22 cellular contexts compared by ENCODE assay signal in the genomic region with DNA sequence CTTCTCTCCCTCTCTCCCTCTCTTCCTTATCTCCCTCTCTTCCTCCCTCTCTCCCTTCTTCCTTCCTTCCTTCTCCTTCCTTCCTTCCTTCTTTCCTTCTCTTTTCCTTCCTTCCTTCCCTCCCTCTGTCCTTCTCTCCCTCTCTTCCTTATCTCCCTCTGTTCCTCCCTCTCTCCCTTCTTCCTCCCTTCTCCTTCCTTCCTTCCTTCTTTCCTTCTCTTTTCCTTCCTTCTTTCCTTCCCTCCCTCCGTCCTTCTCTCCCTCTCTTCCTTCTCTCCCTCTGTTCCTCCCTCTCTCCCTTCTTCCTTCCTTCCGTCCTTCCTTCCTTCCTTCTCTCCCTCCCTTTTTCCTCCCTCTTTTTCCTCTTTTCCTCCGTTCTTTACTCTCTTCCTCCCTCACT. TPM values are rescaled to one million over a fixed set of nuclear protein-coding genes. Genes with fewer than 3 reads are reported as not detected.
A peak's percentile ranks its signal among the peaks of the same experiment; 100 is the strongest.
DNase-seq lines count a peak whose midpoint lies in the region; ATAC-seq, FAIRE-seq and TF ChIP-seq lines count a peak whose summit lies in the region.
"Had no signal": no experiment of that assay in that cellular context is flagged by ENCODE, and none has a peak within 500 bp of the region (broad histone marks: within the 10 kb centered on the region; RNA-seq: fewer than 3 reads in every experiment).

No MANE protein-coding gene starts in this region.

- FAIRE-seq in K562 (lab: Jason Lieb, UNC) = no peak
- FAIRE-seq: A204.1, D721Med, G401.6, GM12891 had no signal

- TF ChIP-seq POLR2A in K562 (conservative IDR thresholded peaks at IDR 0.05) (no peak), gastroesophageal sphincter (IDR thresholded peaks at IDR 0.05) (no peak)

- no peaks in the 10 kb centered on the region for H3K9me1 ChIP-seq in K562 (ENCODE audit: control insufficient read depth, insufficient read depth, low read length)

- H3K4me2 ChIP-seq in BLaER1 (peak overlapping the region; percentile 68; the same call in 1 of the 2 replicates), K562 (ENCODE audit: insufficient read depth, low read length) (no peak overlapping the region)
- H3K4me2 ChIP-seq in BLaER1 treated with 17β-estradiol and CSF1 and Interleukin-3, amounts not matched to agents 10 nM and 100 nM = peak overlapping the region in 9 of 11 experiments; percentile 70 to 86 (median 78); a peak in 18 of 22 replicates

- H3K9ac ChIP-seq in BLaER1 (no peak overlapping the region), K562 (ENCODE audit: insufficient read depth in 1 of 2, low read depth in 2 of 2, low read length in 2 of 2) (no peak overlapping the region)
- H3K9ac ChIP-seq in BLaER1 treated with 17β-estradiol and CSF1 and Interleukin-3, amounts not matched to agents 10 nM and 100 nM = peak overlapping the region in 7 of 11 experiments; percentile 23 to 68 (median 59); a peak in 8 of 22 replicates

- ATAC-seq in K562 (no peak), gastroesophageal sphincter (no peak), GM18909 (IDR thresholded peaks at IDR 0.05; ENCODE audit: poor library complexity, unreplicated experiment) (no peak)

- CTCF ChIA-PET in K562 (lab: Yijun Ruan, JAX; ENCODE audit: low intra/inter-chr PET ratio) = no interaction called here

- TF ChIP-seq EP300 in K562 (IDR thresholded peaks at IDR 0.05; ENCODE audit: low read length) (no peak), gastroesophageal sphincter (IDR thresholded peaks at IDR 0.05) (no peak)

- TF ChIP-seq CTCF in K562 (IDR thresholded peaks at IDR 0.05 in 2 of 3, conservative IDR thresholded peaks at IDR 0.05 in 1 of 3; ENCODE audit: insufficient read depth in 2 of 3, low read depth in 1 of 3, low read length in 3 of 3) (no peak), gastroesophageal sphincter (IDR thresholded peaks at IDR 0.05) (no peak)

- POLR2A ChIA-PET in K562 (lab: Yijun Ruan, JAX) = interaction anchor here (1.2 kb wide), 1 partner anchor 12 kb away, joined by 4 read pairs; no protein-coding TSS in a partner anchor

- H3K4me3 ChIP-seq in BLaER1 (no peak overlapping the region), K562 (no peak overlapping the region), gastroesophageal sphincter (no peak overlapping the region)
- H3K4me3 ChIP-seq in BLaER1 treated with 17β-estradiol and CSF1 and Interleukin-3, amounts not matched to agents 10 nM and 100 nM = no peak overlapping the region

- DNase-seq in K562 (ENCODE audit: extremely low read depth in 1 of 4, low spot score in 3 of 4) (no peak), D341Med (ENCODE audit: low spot score) (no peak)
- DNase-seq: 8988T; ACHN; BE2C; C1 segment of cervical spinal cord; CD4-positive, alpha-beta memory T cell; CD4-positive, CD25-positive, alpha-beta regulatory T cell; CD8-positive, alpha-beta memory T cell; COR-L47; DMS79 treated with DMSO at 0.1 percent for 48 hours; GF-D8 had no signal

- no peak for TF ChIP-seq RAD21 in K562 (CRISPR knock-in tag; conservative IDR thresholded peaks at IDR 0.05 in 1 of 2, IDR thresholded peaks at IDR 0.05 in 1 of 2)

- BruUV-seq in K562 (replicated peaks; lab: Mats Ljungman, UMichigan) = no TSS peak

- in situ Hi-C loops in K562 (cut with MboI) = no loop called here

- no peaks in the 10 kb centered on the region for H3K79me2 ChIP-seq in K562 (ENCODE audit: control insufficient read depth, insufficient read depth, low read length)

- H3K27ac ChIP-seq in BLaER1 (no peak overlapping the region), K562 (ENCODE audit: extremely low read depth, low read depth, low read length) (no peak overlapping the region), gastroesophageal sphincter (no peak overlapping the region)
- H3K27ac ChIP-seq in BLaER1 treated with 17β-estradiol and CSF1 and Interleukin-3, amounts not matched to agents 10 nM and 100 nM = peak overlapping the region in 9 of 11 experiments; percentile 60 to 88 (median 85); a peak in 17 of 22 replicates

- WGBS in K562 (ENCODE audit: insufficient coverage, low coverage, missing lambda C conversion rate) = 0% methylated on average over 3 of the region's 3 CpGs
- 52 to 54% methylated on average over 2 to 3 of the region's 3 CpGs for WGBS in gastroesophageal sphincter (ENCODE audit: low coverage in 1 of 2), 2 donors

- H3K27me3 ChIP-seq in BLaER1 (no peaks in the 10 kb centered on the region), K562 (ENCODE audit: control insufficient read depth in 2 of 2, insufficient read depth in 2 of 2, low read length in 2 of 2) (peaks cover 0 to 15% of the 10 kb centered on the region in 2 experiments; a peak in 3 of 5 replicates), gastroesophageal sphincter (no peaks in the 10 kb centered on the region)
- H3K27me3 ChIP-seq in BLaER1 treated with 17β-estradiol and CSF1 and Interleukin-3, amounts not matched to agents 10 nM and 100 nM = peaks cover 0 to 59% (median 0%) of the 10 kb centered on the region in 11 experiments; a peak in 5 of 22 replicates
- H3K27me3 ChIP-seq: BE2C had no signal

- H3K36me3 ChIP-seq in BLaER1 = no peaks in the 10 kb centered on the region
- no peaks in the 10 kb centered on the region for H3K36me3 ChIP-seq in BLaER1 treated with 17β-estradiol and CSF1 and Interleukin-3, amounts not matched to agents 10 nM and 100 nM
- H3K36me3 ChIP-seq in K562 (ENCODE audit: control insufficient read depth, insufficient read depth, low read length) = no peaks in the 10 kb centered on the region
- H3K36me3 ChIP-seq in gastroesophageal sphincter = no peaks in the 10 kb centered on the region
- H3K36me3 ChIP-seq: BE2C had no signal

- H3K9me3 ChIP-seq in BLaER1 (no peaks in the 10 kb centered on the region), K562 (replicated peaks; ENCODE audit: control insufficient read depth, insufficient read depth, low read depth, low read length) (no peaks in the 10 kb centered on the region), gastroesophageal sphincter (no peaks in the 10 kb centered on the region)
- H3K9me3 ChIP-seq in BLaER1 treated with 17β-estradiol and CSF1 and Interleukin-3, amounts not matched to agents 10 nM and 100 nM (replicated peaks in 1 of 11) = 0 out of 22 replicates have a peak, but pooled peaks cover 0 to 4% (median 0%) of the 10 kb centered on the region in 11 experiments
- H3K9me3 ChIP-seq: BE2C had no signal

- H3K4me1 ChIP-seq in BLaER1 (peaks cover 22% of the 10 kb centered on the region), K562 (replicated peaks in 1 of 2; ENCODE audit: control insufficient read depth in 2 of 2, insufficient read depth in 2 of 2, low read length in 2 of 2) (no peaks in the 10 kb centered on the region), gastroesophageal sphincter (no peaks in the 10 kb centered on the region)
- H3K4me1 ChIP-seq in BLaER1 treated with 17β-estradiol and CSF1 and Interleukin-3, amounts not matched to agents 10 nM and 100 nM = peaks cover 19 to 37% (median 25%) of the 10 kb centered on the region in 10 experiments
- H3K4me1 ChIP-seq: BE2C had no signal

- no peak overlapping the region for H2AFZ ChIP-seq in K562 (ENCODE audit: low read depth, low read length)

- H4K20me1 ChIP-seq in BLaER1 = no peaks in the 10 kb centered on the region
- no peaks in the 10 kb centered on the region for H4K20me1 ChIP-seq in BLaER1 treated with 17β-estradiol and CSF1 and Interleukin-3, amounts not matched to agents 10 nM and 100 nM
- no peaks in the 10 kb centered on the region for H4K20me1 ChIP-seq in K562 (replicated peaks; ENCODE audit: control insufficient read depth, insufficient read depth, low read length)

- intact Hi-C loops in K562 (cut with micrococcal nuclease) = no loop called here

TF ChIP-seq in K562, 482 proteins besides CTCF, POLR2A, EP300 and RAD21:
- peak; percentile 49; the same call in 1 of the 2 replicates for TF ChIP-seq ZNF512 (tag; IDR thresholded peaks at IDR 0.05)
- TF ChIP-seq SP2 (IDR thresholded peaks at IDR 0.05; ENCODE audit: extremely low read depth, low read depth, low read length, poor library complexity, severe bottlenecking) = no peak
TF ChIP-seq in K562: peak in this region for 1.

RNA-seq across cellular contexts. Expression of gene HS3ST4, which starts 38.6 kb away (rescaled TPM):
- total RNA-seq in K562 (2011; cell fraction: chromatin; rRNA removed; ENCODE audit: low replicate concordance) = not detected in 2 replicates
- total RNA-seq in K562 (2011; cell fraction: nucleolus; rRNA removed) = not detected in 2 replicates
- total RNA-seq in K562 (2011; cell fraction: nucleoplasm; rRNA removed) = not detected in 2 replicates
- total RNA-seq in K562 (2014; rRNA removed) (not detected in 2 replicates), K562 (2014; rRNA removed; fragmentation: Illumina TruSeq; extraction: Trizol) (not detected in 2 replicates), K562 (2015; rRNA removed; fragmentation: Illumina TruSeq; extraction: Trizol) (not detected in 2 replicates), K562 (2021) (not detected in 2 replicates), gastroesophageal sphincter (under 1 TPM in 1 of 4 donors, not detected in 3; 0.12 TPM)
- polyA plus RNA-seq in K562 (2011; rRNA removed) (not detected in 2 replicates), K562 (2014; fragmentation: Illumina TruSeq; extraction: Trizol) (not detected in 2 replicates), K562 (2014; fragmentation: Nextera tagmentation; extraction: Ambion mirVana) (not detected), K562 (2014; rRNA removed) (not detected in 2 replicates)
- not detected in 2 replicates for polyA plus RNA-seq in K562 (2011; cell fraction: cytosol; rRNA removed)
- not detected in 2 replicates for polyA plus RNA-seq in K562 (2011; cell fraction: nucleus; rRNA removed)
- not detected in 2 replicates for polyA plus RNA-seq in K562 (2012)
- polyA minus RNA-seq in K562 (2011; rRNA and poly(A)+ RNA removed) = not detected in 2 replicates
- not detected in 2 replicates for polyA minus RNA-seq in K562 (2011; cell fraction: cytosol; rRNA and poly(A)+ RNA removed)
- polyA minus RNA-seq in K562 (2011; cell fraction: nucleus; rRNA and poly(A)+ RNA removed) = not detected in 2 replicates
- total RNA-seq: CD4-positive, alpha-beta memory T cell; CD4-positive, CD25-positive, alpha-beta regulatory T cell; CD8-positive, alpha-beta memory T cell had no signal
- polyA plus RNA-seq: AG04450; CD14-positive monocyte; CD4-positive, alpha-beta memory T cell; CD4-positive, CD25-positive, alpha-beta regulatory T cell; CD8-positive, alpha-beta memory T cell had no signal

Comparison
In these comparisons a context has a peak if more than half of its experiments do, and no peak if none do; other contexts are left out.
1. H3K27ac ChIP-seq: peak in BLaER1 treated with 17β-estradiol and CSF1 and Interleukin-3, amounts not matched to agents 10 nM and 100 nM (9 of 11); none in BLaER1 (single experiment), K562 (single experiment) and gastroesophageal sphincter (0 of 4).
2. H3K9ac ChIP-seq: peak in BLaER1 treated with 17β-estradiol and CSF1 and Interleukin-3, amounts not matched to agents 10 nM and 100 nM (7 of 11); none in BLaER1 (single experiment) and K562 (0 of 2).